26 cellular contexts compared by ENCODE assay signal in the genomic region with DNA sequence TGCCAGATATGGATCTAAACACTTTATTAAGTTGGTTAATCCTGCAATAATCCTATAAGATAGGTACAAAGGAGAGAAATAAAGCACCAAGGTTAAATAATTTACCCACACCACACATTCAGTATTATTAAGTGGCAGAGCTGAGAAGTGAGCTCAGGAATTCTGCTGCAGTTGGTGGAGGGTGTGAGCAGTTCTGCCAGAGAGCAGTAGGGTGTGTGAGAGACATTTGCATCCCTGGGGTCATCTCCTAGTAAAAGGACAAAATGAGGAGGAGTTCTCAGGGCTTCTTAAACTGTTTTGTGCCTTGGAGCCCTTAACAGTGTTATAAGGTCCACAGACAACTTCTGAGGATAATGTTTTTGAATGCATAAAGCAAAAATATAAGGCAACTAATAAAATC.
"Had no signal": no experiment of that assay in that cellular context is flagged by ENCODE, and none has a peak within 500 bp of the region (broad histone marks: within the 10 kb centered on the region; RNA-seq: fewer than 3 reads in every experiment).

No MANE protein-coding gene starts in this region.

- H3K9me3 Mint-ChIP-seq: activated T-cell treated with anti-CD3 and anti-CD28 coated beads, Interleukin-2, amount 50 U/mL, for 24 hours; mesothelial cell of epicardium; stimulated activated naive CD8-positive, alpha-beta T cell treated with anti-CD3 and anti-CD28 coated beads, Interleukin-15, Interleukin-2, amounts not matched to agents 100 ng/mL and 50 ng/mL, for 24 hours had no signal

- H3K4me1 Mint-ChIP-seq: activated naive CD8-positive, alpha-beta T cell treated with anti-CD3 and anti-CD28 coated beads for 36 hours; activated T-helper 17 cell treated with anti-CD3 and anti-CD28 coated beads, Interleukin-2, amount 50 U/mL, for 72 hours; central memory CD8-positive, alpha-beta T cell; mesothelial cell of epicardium; T-helper 17 cell had no signal

- H3K27ac ChIP-seq: breast epithelium, left lung, neutrophil, parathyroid adenoma, tibial nerve had no signal

- H3K4me3 ChIP-seq: breast epithelium, left lung, tibial nerve had no signal

- ATAC-seq: activated T-helper 17 cell treated with anti-CD3 and anti-CD28 coated beads, Interleukin-2, amount 50 U/mL, for 72 hours; esophagus mucosa; left lung; naive thymus-derived CD8-positive, alpha-beta T cell; right cardiac atrium; T-helper 17 cell had no signal

- H3K36me3 Mint-ChIP-seq: mesothelial cell of epicardium; naive thymus-derived CD8-positive, alpha-beta T cell had no signal

- H3K9me3 ChIP-seq: breast epithelium, left lung, neutrophil, tibial nerve had no signal

- H3K27me3 ChIP-seq: breast epithelium, left lung, neutrophil, tibial nerve had no signal

- H3K4me3 Mint-ChIP-seq: activated naive CD8-positive, alpha-beta T cell treated with anti-CD3 and anti-CD28 coated beads for 36 hours; activated T-cell treated with anti-CD3 and anti-CD28 coated beads, Interleukin-2, amount 50 U/mL, for 24 hours; activated T-helper 17 cell treated with anti-CD3 and anti-CD28 coated beads, Interleukin-2, amount 50 U/mL, for 72 hours; central memory CD8-positive, alpha-beta T cell; mesothelial cell of epicardium; naive thymus-derived CD8-positive, alpha-beta T cell; stimulated activated naive CD8-positive, alpha-beta T cell treated with anti-CD3 and anti-CD28 coated beads, Interleukin-15, Interleukin-2, amounts not matched to agents 100 ng/mL and 50 ng/mL, for 24 hours; T-helper 17 cell had no signal

- H2AFZ ChIP-seq: parathyroid adenoma had no signal

- DNase-seq: activated CD4-positive, alpha-beta T cell treated with anti-CD3 and anti-CD28 coated beads for 1 hour; activated CD8-positive, alpha-beta memory T cell treated with anti-CD3 and anti-CD28 coated beads for 24 hours; activated CD8-positive, alpha-beta memory T cell treated with anti-CD3 and anti-CD28 coated beads, Interleukin-2, amount 50 U/mL, for 4 hours; activated naive CD4-positive, alpha-beta T cell; activated naive CD8-positive, alpha-beta T cell treated with anti-CD3 and anti-CD28 coated beads for 36 hours; activated T-cell treated with anti-CD3 and anti-CD28 coated beads, Interleukin-2, amount 50 U/mL, for 24 hours; amniotic stem cell; effector memory CD4-positive, alpha-beta T cell; foreskin melanocyte; hypothalamus; left lung; naive thymus-derived CD8-positive, alpha-beta T cell; right cardiac atrium; stimulated activated CD4-positive, alpha-beta T cell treated with anti-CD3 and anti-CD28 coated beads, Interleukin-12 subunit alpha, Interleukin-12 subunit beta, amount 100 ng/mL, for 4 hours; stimulated activated CD4-positive, alpha-beta T cell treated with anti-CD3 and anti-CD28 coated beads, Interleukin-4, amount 100 ng/mL, for 4 hours; SW 1271; T-helper 17 cell had no signal

- H3K27me3 Mint-ChIP-seq: activated naive CD8-positive, alpha-beta T cell treated with anti-CD3 and anti-CD28 coated beads for 36 hours; activated T-cell treated with anti-CD3 and anti-CD28 coated beads, Interleukin-2, amount 50 U/mL, for 24 hours; activated T-helper 17 cell treated with anti-CD3 and anti-CD28 coated beads, Interleukin-2, amount 50 U/mL, for 72 hours; central memory CD8-positive, alpha-beta T cell; naive thymus-derived CD8-positive, alpha-beta T cell; stimulated activated naive CD8-positive, alpha-beta T cell treated with anti-CD3 and anti-CD28 coated beads, Interleukin-15, Interleukin-2, amounts not matched to agents 100 ng/mL and 50 ng/mL, for 24 hours; T-helper 17 cell had no signal

- H3K36me3 ChIP-seq: breast epithelium, left lung, neutrophil, tibial nerve had no signal

- H3K27ac Mint-ChIP-seq: activated naive CD8-positive, alpha-beta T cell treated with anti-CD3 and anti-CD28 coated beads for 36 hours; activated T-cell treated with anti-CD3 and anti-CD28 coated beads, Interleukin-2, amount 50 U/mL, for 24 hours; activated T-helper 17 cell treated with anti-CD3 and anti-CD28 coated beads, Interleukin-2, amount 50 U/mL, for 72 hours; mesothelial cell of epicardium; naive thymus-derived CD8-positive, alpha-beta T cell; stimulated activated naive CD8-positive, alpha-beta T cell treated with anti-CD3 and anti-CD28 coated beads, Interleukin-15, Interleukin-2, amounts not matched to agents 100 ng/mL and 50 ng/mL, for 24 hours; T-helper 17 cell had no signal

- H3K79me2 ChIP-seq: parathyroid adenoma had no signal

- H3K4me1 ChIP-seq: breast epithelium, left lung, parathyroid adenoma, tibial nerve had no signal
